Comparison of ENCODE assay signal across 8 cellular contexts in the genomic region with DNA sequence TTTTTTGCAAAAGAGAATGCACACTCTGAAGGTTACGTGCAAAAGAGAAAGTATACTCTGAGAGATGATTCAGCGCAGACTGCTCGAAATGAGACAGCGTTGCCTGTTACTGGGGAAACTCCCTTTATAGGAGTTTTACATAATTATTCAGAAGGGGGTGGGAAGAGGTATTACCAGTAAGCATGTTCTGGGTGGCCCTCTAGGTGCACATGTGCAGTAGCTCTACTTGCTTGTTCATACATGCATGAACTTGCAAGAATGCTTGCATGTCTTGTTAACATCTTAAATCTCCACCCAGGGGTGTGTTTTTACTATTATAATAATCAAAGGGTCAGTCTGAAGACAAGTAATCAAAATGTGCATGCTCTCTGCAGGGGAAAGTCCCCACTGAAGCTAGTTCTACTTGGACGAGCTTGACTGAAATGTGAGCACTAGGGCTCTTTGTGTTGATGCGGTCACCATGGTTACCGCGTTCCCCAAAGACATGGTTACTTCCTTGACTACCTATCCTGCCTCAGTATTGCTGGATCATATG.
A peak's percentile ranks its signal among the peaks of the same experiment; 100 is the strongest.
DNase-seq lines count a peak whose midpoint lies in the region; ATAC-seq and TF ChIP-seq lines count a peak whose summit lies in the region.

No MANE protein-coding gene starts in this region.

- 57 to 61% methylated on average over 8 of the region's 8 CpGs for whole genome bisulfite sequencing in lower leg skin, 2 donors

- no peak overlapping the region for H3K27ac Mint-ChIP-seq in activated CD4-positive, alpha-beta T cell treated with anti-CD3 and anti-CD28 coated beads, Interleukin-2, amount 10 ng/mL, durations not matched to agents 7 days and 5 days
- peak overlapping the region in 1 of 2 donors; percentile 52 for H3K27ac Mint-ChIP-seq in natural killer cell treated with Interleukin-12 subunit alpha and Interleukin-12 subunit beta and Interleukin-15 and Interleukin-18, amount 100 ng/mL, for 72 hours

- no peak for TF ChIP-seq CTCF in lower leg skin (IDR thresholded peaks at IDR 0.05)

- H3K4me1 Mint-ChIP-seq in activated CD4-positive, alpha-beta T cell treated with anti-CD3 and anti-CD28 coated beads, Interleukin-2, amount 10 ng/mL, durations not matched to agents 7 days and 5 days, result peaks cover 4% of the 10 kb centered on the region
- peaks cover 0 to 16% of the 10 kb centered on the region in 2 donors for H3K4me1 Mint-ChIP-seq in natural killer cell treated with Interleukin-12 subunit alpha and Interleukin-12 subunit beta and Interleukin-15 and Interleukin-18, amount 100 ng/mL, for 72 hours (ENCODE audit: low read depth in 2 of 2)

- POLR2A ChIA-PET in activated CD4-positive, alpha-beta T cell treated with anti-CD3 and anti-CD28 coated beads, Interleukin-2, amount 10 ng/mL, durations not matched to agents 7 days and 5 days (lab: Charles Lee), result no interaction called here

- no peaks in the 10 kb centered on the region for H3K9me3 Mint-ChIP-seq in activated CD4-positive, alpha-beta T cell treated with anti-CD3 and anti-CD28 coated beads, Interleukin-2, amount 10 ng/mL, durations not matched to agents 7 days and 5 days
- H3K9me3 Mint-ChIP-seq in natural killer cell treated with Interleukin-12 subunit alpha and Interleukin-12 subunit beta and Interleukin-15 and Interleukin-18, amount 100 ng/mL, for 72 hours, result no peaks in the 10 kb centered on the region

- no peak overlapping the region for H3K4me3 Mint-ChIP-seq in activated CD4-positive, alpha-beta T cell treated with anti-CD3 and anti-CD28 coated beads, Interleukin-2, amount 10 ng/mL, durations not matched to agents 7 days and 5 days
- peak overlapping the region; percentile 67 for H3K4me3 Mint-ChIP-seq in natural killer cell treated with Interleukin-12 subunit alpha and Interleukin-12 subunit beta and Interleukin-15 and Interleukin-18, amount 100 ng/mL, for 72 hours

- CTCF ChIA-PET in activated CD4-positive, alpha-beta T cell treated with anti-CD3 and anti-CD28 coated beads, Interleukin-2, amount 10 ng/mL, durations not matched to agents 7 days and 5 days (lab: Charles Lee), result no interaction called here

- ATAC-seq in GM19463 (IDR thresholded peaks at IDR 0.05; ENCODE audit: unreplicated experiment) (peak; percentile 94), HG03442 (IDR thresholded peaks at IDR 0.05; ENCODE audit: unreplicated experiment) (peak; percentile 98)
- ATAC-seq in natural killer cell treated with Interleukin-12 subunit alpha and Interleukin-12 subunit beta and Interleukin-15 and Interleukin-18, amount 100 ng/mL, for 72 hours, result peak; percentile 67 to 95

- H3K4me3 ChIP-seq in lower leg skin (ENCODE audit: low read depth, poor library complexity, severe bottlenecking), result no peak overlapping the region

- peak; percentile 44 for DNase-seq in DMS 273 treated with DMSO at 0.1 percent for 48 hours (lab: John Stamatoyannopoulos, UW)
- peak; percentile 10 for DNase-seq in activated CD4-positive, alpha-beta T cell treated with anti-CD3 and anti-CD28 coated beads, Interleukin-2, amount 10 ng/mL, durations not matched to agents 7 days and 5 days
- DNase-seq in natural killer cell treated with Interleukin-12 subunit alpha and Interleukin-12 subunit beta and Interleukin-15 and Interleukin-18, amount 100 ng/mL, for 72 hours (ENCODE audit: low spot score), result no peak
- no peak for DNase-seq in lower leg skin (ENCODE audit: low spot score in 2 of 2)
- no peak for DNase-seq in SKM-1 treated with dmso at 0.1 percent for 144 hours (lab: John Stamatoyannopoulos, UW; ENCODE audit: unreplicated experiment)
- DNase-seq in NCI-H187 treated with DMSO at 0.1 percent for 48 hours (lab: John Stamatoyannopoulos, UW), result no peak

- H3K36me3 Mint-ChIP-seq in activated CD4-positive, alpha-beta T cell treated with anti-CD3 and anti-CD28 coated beads, Interleukin-2, amount 10 ng/mL, durations not matched to agents 7 days and 5 days (ENCODE audit: low read depth), result no peaks in the 10 kb centered on the region
- no peaks in the 10 kb centered on the region for H3K36me3 Mint-ChIP-seq in natural killer cell treated with Interleukin-12 subunit alpha and Interleukin-12 subunit beta and Interleukin-15 and Interleukin-18, amount 100 ng/mL, for 72 hours

- intact Hi-C loops in lower leg skin (cut with DNase I; ENCODE audit: low total_unique reads), result no loop called here

- no peak for TF ChIP-seq POLR2A in lower leg skin (IDR thresholded peaks at IDR 0.05)

- H3K27me3 Mint-ChIP-seq in activated CD4-positive, alpha-beta T cell treated with anti-CD3 and anti-CD28 coated beads, Interleukin-2, amount 10 ng/mL, durations not matched to agents 7 days and 5 days, result no peaks in the 10 kb centered on the region
- H3K27me3 Mint-ChIP-seq in natural killer cell treated with Interleukin-12 subunit alpha and Interleukin-12 subunit beta and Interleukin-15 and Interleukin-18, amount 100 ng/mL, for 72 hours, result peaks cover 8 to 17% of the 10 kb centered on the region in 2 donors

Comparison
In these comparisons a context has a peak if more than half of its experiments do, and no peak if none do; other contexts are left out.
1. DNase-seq: peak in DMS 273 treated with DMSO at 0.1 percent for 48 hours (single experiment) and activated CD4-positive, alpha-beta T cell treated with anti-CD3 and anti-CD28 coated beads, Interleukin-2, amount 10 ng/mL, durations not matched to agents 7 days and 5 days (single experiment); none in natural killer cell treated with Interleukin-12 subunit alpha and Interleukin-12 subunit beta and Interleukin-15 and Interleukin-18, amount 100 ng/mL, for 72 hours (single experiment), lower leg skin (0 of 2), SKM-1 treated with dmso at 0.1 percent for 144 hours (single experiment) and NCI-H187 treated with DMSO at 0.1 percent for 48 hours (single experiment).
2. Peak in every context shown above with its lines, with median percentiles within 50 percentile points of each other: ATAC-seq.